Comparison of ENCODE assay signal across 8 cellular contexts in the genomic region with DNA sequence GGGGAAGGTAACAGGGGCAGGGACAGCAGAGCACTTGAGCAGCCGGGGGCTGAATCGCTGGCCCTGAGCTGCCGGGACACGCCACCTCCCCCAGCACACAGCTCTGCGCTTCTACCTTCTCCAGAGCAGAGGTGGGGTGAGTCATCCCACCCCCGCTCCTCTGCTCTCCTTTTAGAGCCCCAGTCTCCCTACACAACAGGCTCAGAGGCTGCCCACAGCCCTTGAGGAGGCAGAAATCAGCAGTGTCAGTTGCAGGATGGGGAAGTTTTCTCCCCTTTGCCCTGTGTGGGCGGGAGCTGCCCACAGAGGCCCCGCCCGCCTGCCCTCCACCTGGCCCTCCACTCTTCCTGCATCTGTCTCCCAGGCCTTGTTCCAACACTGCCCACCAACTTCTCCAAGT.
DNase-seq lines count a peak whose midpoint lies in the region; ATAC-seq, FAIRE-seq and TF ChIP-seq lines count a peak whose summit lies in the region.

No MANE protein-coding gene starts in this region.

- H3K9me2 ChIP-seq in OCI-LY1 (ENCODE audit: low read depth, low read length) = no peaks in the 10 kb centered on the region

- no peaks in the 10 kb centered on the region for H3F3A ChIP-seq in OCI-LY1 (ENCODE audit: insufficient read depth, low read length)

- H4K20me1 ChIP-seq in OCI-LY1 (ENCODE audit: insufficient read depth, low read length) = no peaks in the 10 kb centered on the region

- H3K4me1 ChIP-seq in OCI-LY1 (ENCODE audit: insufficient read depth, low read length, severe bottlenecking) = peaks cover 65% of the 10 kb centered on the region

- peaks cover 81% of the 10 kb centered on the region for H3K36me3 ChIP-seq in OCI-LY1 (ENCODE audit: insufficient read depth, low read length)
- H3K36me3 ChIP-seq in WERI-Rb-1 = no peaks in the 10 kb centered on the region

- no peak overlapping the region for H2AFZ ChIP-seq in OCI-LY1 (ENCODE audit: low read length)

- H3K27me3 ChIP-seq in OCI-LY1 (ENCODE audit: insufficient read depth, low read length) (no peaks in the 10 kb centered on the region), layer of hippocampus (ENCODE audit: control insufficient read depth, insufficient read depth, low read length) (no peaks in the 10 kb centered on the region), WERI-Rb-1 (ENCODE audit: insufficient read depth, low read depth, severe bottlenecking) (no peaks in the 10 kb centered on the region)

- FAIRE-seq in GM18507 (lab: Jason Lieb, UNC) = peak; percentile 84

- ATAC-seq in HG02763 (IDR thresholded peaks at IDR 0.05; ENCODE audit: unreplicated experiment) = peak; percentile 62

- H3K79me2 ChIP-seq in OCI-LY1 (ENCODE audit: insufficient read depth, low read length) = no peaks in the 10 kb centered on the region

- peak overlapping the region; percentile 24; the same call in 1 of the 2 replicates for H3K9ac ChIP-seq in OCI-LY1 (ENCODE audit: low read length)

- no peak for TF ChIP-seq CTCF in OCI-LY1 (IDR thresholded peaks at IDR 0.05; ENCODE audit: low read length)
- no peak for TF ChIP-seq CTCF in WERI-Rb-1 (IDR thresholded peaks at IDR 0.05; ENCODE audit: low read depth, low read length)

- H3K27ac ChIP-seq in OCI-LY1 (ENCODE audit: low read depth, low read length, poor library complexity, severe bottlenecking) (peak overlapping the region; percentile 81), layer of hippocampus (ENCODE audit: low read depth, low read length) (peak overlapping the region; percentile 43), WERI-Rb-1 (no peak overlapping the region)

- DNase-seq in GM18507 (ENCODE audit: extremely low spot score, insufficient read length, low read depth) (peak; percentile 43), NCI-H1417 treated with DMSO at 0.1 percent for 48 hours (lab: John Stamatoyannopoulos, UW) (no peak), WERI-Rb-1 (no peak)
- peak; percentile 57 for DNase-seq in activated T-helper 9 cell treated with anti-CD3 and anti-CD28 coated beads, Interleukin-2, amount 50 U/mL, for 16 hours (ENCODE audit: low read depth)
- peak; percentile 63 for DNase-seq in stimulated activated CD8-positive, alpha-beta memory T cell treated with anti-CD3 and anti-CD28 coated beads, Interleukin-4, amount 100 ng/mL, for 24 hours (ENCODE audit: low read depth)

- H3K9me3 ChIP-seq in OCI-LY1 (ENCODE audit: low read length) (no peaks in the 10 kb centered on the region), WERI-Rb-1 (ENCODE audit: severe bottlenecking) (no peaks in the 10 kb centered on the region)

- H3K4me2 ChIP-seq in OCI-LY1 (ENCODE audit: low read length) = peak overlapping the region; percentile 40; the same call in 1 of the 2 replicates

- no peak overlapping the region for H3K4me3 ChIP-seq in OCI-LY1 (ENCODE audit: low read depth, low read length, poor library complexity, severe bottlenecking)
- H3K4me3 ChIP-seq in WERI-Rb-1 (ENCODE audit: low read depth, low read length) = no peak overlapping the region

Comparison
In these comparisons a context has a peak if more than half of its experiments do, and no peak if none do; other contexts are left out.
1. DNase-seq: peak in GM18507 (single experiment), activated T-helper 9 cell treated with anti-CD3 and anti-CD28 coated beads, Interleukin-2, amount 50 U/mL, for 16 hours (single experiment) and stimulated activated CD8-positive, alpha-beta memory T cell treated with anti-CD3 and anti-CD28 coated beads, Interleukin-4, amount 100 ng/mL, for 24 hours (single experiment); none in NCI-H1417 treated with DMSO at 0.1 percent for 48 hours (single experiment) and WERI-Rb-1 (single experiment).